1 cellular context compared by ENCODE assay signal in the genomic region with DNA sequence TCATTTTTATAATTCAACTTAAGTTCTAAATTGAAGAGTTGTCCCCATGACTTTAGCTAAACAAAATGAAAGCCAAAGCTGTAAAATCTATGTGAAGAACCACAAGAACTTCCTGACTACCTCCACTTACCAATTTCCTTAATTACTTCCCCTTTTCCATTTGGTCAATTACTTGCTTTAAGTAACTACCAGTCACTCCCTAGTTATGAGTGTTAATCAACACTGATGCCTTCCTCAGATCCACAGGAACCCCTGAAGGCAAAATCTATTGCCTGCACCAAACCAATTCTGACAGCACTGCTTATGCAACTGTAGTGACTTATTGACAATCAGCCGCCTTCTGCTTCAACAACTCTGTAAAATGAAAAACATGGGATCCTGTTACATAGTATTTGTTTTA.
TF ChIP-seq lines count a peak whose summit lies in the region.

No MANE protein-coding gene starts in this region.

TF ChIP-seq in GM12878, 131 proteins besides CTCF, POLR2A, EP300 and RAD21 (continued from another document):
- no peak for TF ChIP-seq REST (IDR thresholded peaks at IDR 0.05; ENCODE audit: low read depth, low read length)
- no peak for TF ChIP-seq CEBPB (IDR thresholded peaks at IDR 0.05; ENCODE audit: borderline replicate concordance in 1 of 2, low read depth in 2 of 2, low read length in 2 of 2)
- no peak for TF ChIP-seq SUPT20H (IDR thresholded peaks at IDR 0.05; ENCODE audit: borderline replicate concordance, control insufficient read depth, low read depth, low read length)
- no peak for TF ChIP-seq BCLAF1 (IDR thresholded peaks at IDR 0.05)
- TF ChIP-seq, protein P1, sequence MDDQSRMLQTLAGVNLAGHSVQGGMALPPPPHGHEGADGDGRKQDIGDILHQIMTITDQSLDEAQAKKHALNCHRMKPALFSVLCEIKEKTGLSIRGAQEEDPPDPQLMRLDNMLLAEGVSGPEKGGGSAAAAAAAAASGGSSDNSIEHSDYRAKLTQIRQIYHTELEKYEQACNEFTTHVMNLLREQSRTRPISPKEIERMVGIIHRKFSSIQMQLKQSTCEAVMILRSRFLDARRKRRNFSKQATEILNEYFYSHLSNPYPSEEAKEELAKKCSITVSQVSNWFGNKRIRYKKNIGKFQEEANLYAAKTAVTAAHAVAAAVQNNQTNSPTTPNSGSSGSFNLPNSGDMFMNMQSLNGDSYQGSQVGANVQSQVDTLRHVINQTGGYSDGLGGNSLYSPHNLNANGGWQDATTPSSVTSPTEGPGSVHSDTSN (IDR thresholded peaks at IDR 0.05; ENCODE audit: insufficient replicate concordance, low read depth, low read length): no peak
- no peak for TF ChIP-seq LARP7 (IDR thresholded peaks at IDR 0.05)
- no peak for TF ChIP-seq MEF2A (IDR thresholded peaks at IDR 0.05; ENCODE audit: insufficient read depth, low read depth, low read length)
- TF ChIP-seq ZNF384 (IDR thresholded peaks at IDR 0.05; ENCODE audit: borderline replicate concordance, low read depth, low read length): no peak
- TF ChIP-seq ATF7 (IDR thresholded peaks at IDR 0.05; ENCODE audit: low read depth): no peak
- no peak for TF ChIP-seq BMI1 (IDR thresholded peaks at IDR 0.05; ENCODE audit: borderline replicate concordance)
